31 cellular contexts compared by ENCODE assay signal in genomic region chr11:41031571-41032060, GRCh38.
"Had no signal": no experiment of that assay in that cellular context is flagged by ENCODE, and none has a peak within 500 bp of the region (broad histone marks: within the 10 kb centered on the region; RNA-seq: fewer than 3 reads in every experiment).

No MANE protein-coding gene starts in this region.

- DNase-seq: activated CD4-positive, alpha-beta memory T cell treated with anti-CD3 and anti-CD28 coated beads, Interleukin-2, amount 10 ng/mL, durations not matched to agents 7 days and 5 days; activated CD4-positive, alpha-beta T cell treated with anti-CD3 and anti-CD28 coated beads for 1 hour; activated CD4-positive, alpha-beta T cell treated with anti-CD3 and anti-CD28 coated beads for 48 hours; activated CD4-positive, CD25-positive, alpha-beta regulatory T cell; activated CD8-positive, alpha-beta memory T cell treated with anti-CD3 and anti-CD28 coated beads for 24 hours; activated CD8-positive, alpha-beta memory T cell treated with anti-CD3 and anti-CD28 coated beads, Interleukin-2, amount 10 ng/mL, durations not matched to agents 7 days and 5 days; activated CD8-positive, alpha-beta memory T cell treated with anti-CD3 and anti-CD28 coated beads, Interleukin-2, amount 50 U/mL, for 48 hours; activated effector memory CD4-positive, alpha-beta T cell treated with Interleukin-2 at 50 U/mL for 16 hours; activated naive CD4-positive, alpha-beta T cell treated with anti-CD3 and anti-CD28 coated beads, Interleukin-2, amount 50 U/mL, for 16 hours; activated naive CD8-positive, alpha-beta T cell treated with anti-CD3 and anti-CD28 coated beads for 36 hours; activated T-cell treated with anti-CD3 and anti-CD28 coated beads, Interleukin-2, amount 50 U/mL, for 48 hours; amniotic stem cell; aorta; brain microvascular endothelial cell; cortex of kidney; MM.1S; MV-4-11; NCI-H1092; NCI-H1417 treated with DMSO at 0.1 percent for 48 hours; NCI-H187 treated with DMSO at 0.1 percent for 48 hours; NCI-H2081; NCI-H226; NCI-H510A treated with DMSO at 0.1 percent for 48 hours; NCI-H526 treated with DMSO at 0.1 percent for 48 hours; NCI-H82; NK-92 treated with Interleukin-12 subunit alpha and Interleukin-12 subunit beta, amount 100 ng/mL, for 24 hours; PC-9; Right ventricle myocardium superior; SW 1271; T1000; WERI-Rb-1 had no signal

- ATAC-seq: activated CD8-positive, alpha-beta memory T cell treated with anti-CD3 and anti-CD28 coated beads, Interleukin-2, amount 10 ng/mL, durations not matched to agents 7 days and 5 days had no signal
